ENCODE assay signal across 1 cellular context in genomic region chr15:48355377-48355776, GRCh38.
TF ChIP-seq lines count a peak whose summit lies in the region.

No MANE protein-coding gene starts in this region.

TF ChIP-seq in HepG2, 621 proteins besides CTCF, POLR2A, EP300 and RAD21 (continued from another document):
- TF ChIP-seq ZNF513 (CRISPR knock-in tag; conservative IDR thresholded peaks at IDR 0.05), result no peak
